In the genomic region with DNA sequence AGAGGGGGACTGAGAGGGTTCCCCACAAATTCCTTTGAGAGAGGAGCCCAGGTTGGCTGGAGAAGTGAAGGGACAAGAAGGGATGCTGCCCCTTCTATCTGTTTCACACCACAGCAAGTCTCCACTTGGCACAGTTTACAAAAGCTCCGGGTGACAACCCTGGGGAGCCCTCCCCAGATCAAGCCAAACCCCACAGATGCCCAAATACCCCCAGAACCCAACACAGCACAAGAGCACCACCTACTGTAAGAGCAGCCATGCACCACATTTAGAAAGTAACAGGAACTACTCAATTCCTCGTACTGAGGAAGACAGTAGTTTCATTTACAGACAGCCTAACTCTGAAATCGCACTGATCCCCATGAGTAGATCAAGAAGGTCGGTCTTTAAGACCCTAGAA, we compare ENCODE assay signal across 8 cellular contexts.
DNase-seq lines count a peak whose midpoint lies in the region; ATAC-seq and TF ChIP-seq lines count a peak whose summit lies in the region.

No MANE protein-coding gene starts in this region.

- ATAC-seq in HG02642 (IDR thresholded peaks at IDR 0.05; ENCODE audit: poor library complexity, unreplicated experiment) (no peak), GM18520 (IDR thresholded peaks at IDR 0.05; ENCODE audit: unreplicated experiment) (no peak)

- peak; percentile 33 for TF ChIP-seq CTCF in GM10266 (IDR thresholded peaks at IDR 0.05; ENCODE audit: control insufficient read depth, insufficient read depth, low read depth, missing control alignments)

- DNase-seq in GM10266 (ENCODE audit: extremely low spot score) (peak; percentile 70), HuH-7 (ENCODE audit: low spot score) (peak; percentile 42), iPS-NIHi7 (ENCODE audit: extremely low spot score) (peak; percentile 49), inferior parietal cortex (ENCODE audit: extremely low spot score) (no peak), hippocampal formation (lab: John Stamatoyannopoulos, UW) (no peak)
- DNase-seq in activated CD4-positive, alpha-beta T cell treated with anti-CD3 and anti-CD28 coated beads for 4 hours: peak; percentile 40 to 45

Comparison
In these comparisons a context has a peak if more than half of its experiments do, and no peak if none do; other contexts are left out.
1. DNase-seq: peak in GM10266 (single experiment), HuH-7 (single experiment), activated CD4-positive, alpha-beta T cell treated with anti-CD3 and anti-CD28 coated beads for 4 hours (2 of 2) and iPS-NIHi7 (single experiment); none in inferior parietal cortex (single experiment) and hippocampal formation (0 of 2).